Comparison of ENCODE assay signal across 18 cellular contexts in the genomic region with DNA sequence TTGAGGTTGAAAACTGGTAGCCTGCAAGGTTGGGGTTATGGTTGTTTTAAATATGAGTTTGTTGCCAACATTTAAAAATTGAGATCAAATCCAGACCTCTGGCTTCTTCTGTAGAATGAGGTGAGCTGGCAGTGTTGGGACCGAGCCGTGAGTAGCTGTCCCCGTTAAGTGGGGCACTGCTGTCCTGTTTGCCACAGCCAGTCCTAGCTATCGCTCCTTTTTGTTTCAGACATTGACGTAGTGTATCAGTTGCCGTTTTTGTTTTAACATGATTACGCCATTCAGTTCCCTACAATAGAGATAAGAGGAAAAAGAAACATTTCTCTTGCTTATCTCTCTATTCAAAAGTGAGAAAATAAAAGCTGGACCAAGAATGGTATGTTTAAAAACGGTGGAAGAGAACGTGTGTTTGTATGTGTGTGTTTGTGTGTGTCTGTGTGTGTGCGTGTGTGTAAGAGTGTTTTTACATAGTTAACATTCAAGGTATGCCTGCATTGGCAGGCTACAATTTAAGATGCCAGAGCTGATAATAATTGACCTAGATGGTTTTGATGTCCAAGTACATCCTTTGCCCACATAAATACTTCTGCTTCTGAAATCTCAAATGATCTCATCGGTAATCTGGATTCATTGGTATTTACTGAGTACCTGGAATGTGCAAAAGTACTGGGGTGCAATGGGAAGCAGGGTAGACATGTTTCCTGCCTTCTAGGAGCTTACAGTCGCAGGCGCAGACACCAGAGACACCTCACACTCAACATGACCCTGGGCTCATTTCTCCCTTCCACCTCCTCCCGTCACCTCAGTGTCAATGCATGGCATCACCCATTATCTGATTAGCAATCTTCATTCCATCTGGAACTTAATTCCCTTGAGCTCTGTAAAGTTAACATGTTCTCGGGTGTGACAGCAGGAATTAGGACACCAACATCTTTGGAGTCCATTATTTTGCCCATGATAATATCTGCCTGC.
"Had no signal": no experiment of that assay in that cellular context is flagged by ENCODE, and none has a peak within 500 bp of the region (broad histone marks: within the 10 kb centered on the region; RNA-seq: fewer than 3 reads in every experiment).

No MANE protein-coding gene starts in this region.

- DNase-seq: activated CD4-positive, alpha-beta memory T cell treated with anti-CD3 and anti-CD28 coated beads, Interleukin-2, amount 10 ng/mL, durations not matched to agents 7 days and 5 days; activated CD4-positive, alpha-beta T cell treated with anti-CD3 and anti-CD28 coated beads for 36 hours; activated effector memory CD4-positive, alpha-beta T cell treated with anti-CD3 and anti-CD28 coated beads, Interleukin-2, amount 50 U/mL, for 16 hours; activated T-cell treated with anti-CD3 and anti-CD28 coated beads, Interleukin-2, amount 50 U/mL, for 4 hours; amygdala; brain microvascular endothelial cell; cortex of kidney; effector CD4-positive, alpha-beta T cell; hippocampal formation; mesenchymal stem cell; stimulated activated CD4-positive, alpha-beta T cell treated with anti-CD3 and anti-CD28 coated beads, Interleukin-12 subunit alpha, Interleukin-12 subunit beta, amount 100 ng/mL, for 4 hours; tibial artery had no signal

- H3K9me3 ChIP-seq: esophagus muscularis mucosa, tibial artery, vagina had no signal

- H3K4me1 Mint-ChIP-seq: activated CD4-positive, alpha-beta memory T cell treated with anti-CD3 and anti-CD28 coated beads, Interleukin-2, amount 10 ng/mL, durations not matched to agents 7 days and 5 days; activated CD4-positive, alpha-beta T cell treated with anti-CD3 and anti-CD28 coated beads for 36 hours; activated naive CD4-positive, alpha-beta T cell treated with anti-CD3 and anti-CD28 coated beads, Interleukin-2, amount 50 U/mL, for 24 hours; stimulated activated memory B cell treated with anti-CD40 and anti-IgM and Interleukin-4, amounts not matched to agents 10 μg/mL and 1 μg/mL and 100 μg/mL, for 72 hours had no signal

- H3K27ac ChIP-seq: brain microvascular endothelial cell, esophagus muscularis mucosa, tibial artery, vagina had no signal

- FAIRE-seq: keratinocyte had no signal

- H3K36me3 ChIP-seq: brain microvascular endothelial cell, esophagus muscularis mucosa, tibial artery, vagina had no signal

- H3K4me3 ChIP-seq: esophagus muscularis mucosa, tibial artery, vagina had no signal

- H3K4me3 Mint-ChIP-seq: activated CD4-positive, alpha-beta memory T cell treated with anti-CD3 and anti-CD28 coated beads, Interleukin-2, amount 10 ng/mL, durations not matched to agents 7 days and 5 days; activated CD4-positive, alpha-beta T cell treated with anti-CD3 and anti-CD28 coated beads for 36 hours; activated naive CD4-positive, alpha-beta T cell treated with anti-CD3 and anti-CD28 coated beads, Interleukin-2, amount 50 U/mL, for 24 hours; activated T-cell treated with anti-CD3 and anti-CD28 coated beads, Interleukin-2, amount 50 U/mL, for 4 hours; nephron; stimulated activated memory B cell treated with anti-CD40 and anti-IgM and Interleukin-4, amounts not matched to agents 10 μg/mL and 1 μg/mL and 100 μg/mL, for 72 hours had no signal

- H3K36me3 Mint-ChIP-seq: activated naive CD4-positive, alpha-beta T cell treated with anti-CD3 and anti-CD28 coated beads, Interleukin-2, amount 50 U/mL, for 24 hours; stimulated activated memory B cell treated with anti-CD40 and anti-IgM and Interleukin-4, amounts not matched to agents 10 μg/mL and 1 μg/mL and 100 μg/mL, for 72 hours had no signal

- H3K9me3 Mint-ChIP-seq: activated CD4-positive, alpha-beta memory T cell treated with anti-CD3 and anti-CD28 coated beads, Interleukin-2, amount 10 ng/mL, durations not matched to agents 7 days and 5 days; activated naive CD4-positive, alpha-beta T cell treated with anti-CD3 and anti-CD28 coated beads, Interleukin-2, amount 50 U/mL, for 24 hours; activated T-cell treated with anti-CD3 and anti-CD28 coated beads, Interleukin-2, amount 50 U/mL, for 4 hours; nephron; stimulated activated memory B cell treated with anti-CD40 and anti-IgM and Interleukin-4, amounts not matched to agents 10 μg/mL and 1 μg/mL and 100 μg/mL, for 72 hours had no signal

- H3K27me3 ChIP-seq: brain microvascular endothelial cell, vagina had no signal

- H3K4me1 ChIP-seq: esophagus muscularis mucosa, tibial artery, vagina had no signal

- H3K27ac Mint-ChIP-seq: activated CD4-positive, alpha-beta memory T cell treated with anti-CD3 and anti-CD28 coated beads, Interleukin-2, amount 10 ng/mL, durations not matched to agents 7 days and 5 days; activated CD4-positive, alpha-beta T cell treated with anti-CD3 and anti-CD28 coated beads for 36 hours; activated naive CD4-positive, alpha-beta T cell treated with anti-CD3 and anti-CD28 coated beads, Interleukin-2, amount 50 U/mL, for 24 hours; nephron; stimulated activated memory B cell treated with anti-CD40 and anti-IgM and Interleukin-4, amounts not matched to agents 10 μg/mL and 1 μg/mL and 100 μg/mL, for 72 hours had no signal
